ENCODE assay signal across 8 cellular contexts in the genomic region with DNA sequence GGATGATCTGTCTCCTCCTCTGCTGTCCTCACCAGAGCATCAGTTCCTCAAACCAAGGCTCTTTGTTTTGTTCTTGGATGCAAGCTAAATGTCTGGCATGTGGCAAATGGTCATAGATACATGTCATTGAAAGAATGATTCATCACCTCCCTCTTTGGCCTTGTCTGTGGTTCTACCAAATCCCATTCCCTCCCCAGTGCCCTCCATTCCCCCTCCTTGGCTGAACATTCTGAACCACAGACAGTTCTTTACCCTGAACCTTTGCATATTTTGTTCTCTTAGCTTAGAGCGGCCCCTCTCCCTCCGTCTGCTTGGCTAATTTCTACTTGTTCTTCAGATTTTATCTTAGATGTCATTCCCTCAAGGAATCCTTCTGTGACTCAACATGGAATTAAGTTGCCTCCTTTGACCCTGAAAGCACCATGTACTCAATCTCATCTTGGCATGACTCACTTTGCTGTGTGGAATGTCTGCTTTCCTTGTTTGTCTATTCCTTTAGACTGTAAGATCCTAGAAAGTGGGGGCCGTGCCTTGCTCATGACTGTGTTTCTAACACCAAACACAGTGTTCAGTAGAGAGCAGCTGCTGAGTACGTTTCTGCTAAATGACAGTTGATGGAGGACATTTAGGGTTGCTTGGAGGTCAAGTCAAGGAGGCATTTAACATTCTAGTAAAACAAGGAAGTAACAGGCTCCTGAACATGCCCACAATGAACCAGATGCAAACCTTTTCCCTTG. TPM values are rescaled to one million over a fixed set of nuclear protein-coding genes. Genes with fewer than 3 reads are reported as not detected.
A peak's percentile ranks its signal among the peaks of the same experiment; 100 is the strongest.
DNase-seq lines count a peak whose midpoint lies in the region; ATAC-seq, FAIRE-seq and TF ChIP-seq lines count a peak whose summit lies in the region.

No MANE protein-coding gene starts in this region.

- ATAC-seq in HG03432 (IDR thresholded peaks at IDR 0.05; ENCODE audit: unreplicated experiment) (no peak), HG03354 (IDR thresholded peaks at IDR 0.05; ENCODE audit: poor library complexity, severe bottlenecking, unreplicated experiment) (no peak), GM18505 (IDR thresholded peaks at IDR 0.05; ENCODE audit: unreplicated experiment) (no peak)

- H3K36me3 ChIP-seq in bronchial epithelial cell (ENCODE audit: control insufficient read depth, insufficient read depth, low read length) = no peaks in the 10 kb centered on the region

- H3K27me3 ChIP-seq in bronchial epithelial cell (ENCODE audit: control insufficient read depth, insufficient read depth, low read length) = no peaks in the 10 kb centered on the region

- TF ChIP-seq POLR2A in GM18505 (IDR thresholded peaks at IDR 0.05; ENCODE audit: borderline replicate concordance, extremely low read depth, insufficient read depth, insufficient read length) = no peak

- DNase-seq in AML-193 (lab: John Stamatoyannopoulos, UW) (peak; percentile 12 to 41), M059J (ENCODE audit: low read depth) (peak; percentile 99), bronchial epithelial cell (ENCODE audit: low read depth) (peak; percentile 98), myocyte (ENCODE audit: low read depth) (peak; percentile 94), NCI-H146 (lab: John Stamatoyannopoulos, UW) (no peak)

- TF ChIP-seq CTCF in bronchial epithelial cell (IDR thresholded peaks at IDR 0.05; ENCODE audit: insufficient read depth, low read length, severe bottlenecking) = no peak

- FAIRE-seq in bronchial epithelial cell (lab: Jason Lieb, UNC) = no peak

- H3K4me3 ChIP-seq in bronchial epithelial cell (ENCODE audit: low read depth, low read length) = no peak overlapping the region

RNA-seq across cellular contexts. Expression of a gene that starts 8.1 kb away (rescaled TPM):
- 0.52 and 1.2 TPM in 2 replicates for total RNA-seq in M059J (2014; rRNA removed; shearing (Covaris generic))
- 0.51 TPM in 1 of 2 replicates, not detected in the other for total RNA-seq in bronchial epithelial cell
- not detected in 2 replicates for total RNA-seq in myocyte
- 1.3 TPM for polyA plus RNA-seq in myocyte (2012)
